Comparison of ENCODE assay signal across 8 cellular contexts in genomic region chr1:92961131-92961895, GRCh38. TPM values are rescaled to one million over a fixed set of nuclear protein-coding genes. Genes with fewer than 3 reads are reported as not detected.
DNase-seq lines count a peak whose midpoint lies in the region; ATAC-seq, FAIRE-seq and TF ChIP-seq lines count a peak whose summit lies in the region.

Gene DIPK1A (minus strand): TSS chr1:92961462. CDS start chr1:92961429, 33 bp downstream.

- no peaks in the 10 kb centered on the region for H3K36me3 ChIP-seq in liver (ENCODE audit: control insufficient read depth in 4 of 4, insufficient read depth in 3 of 4, low read depth in 1 of 4, low read length in 3 of 4)

- no peak; the same call in 2 of the 3 replicates for TF ChIP-seq CTCF in A549 (IDR thresholded peaks at IDR 0.05)
- no peak for TF ChIP-seq CTCF in coronary artery (IDR thresholded peaks at IDR 0.05)
- peak; percentile 3 for TF ChIP-seq CTCF in liver (IDR thresholded peaks at IDR 0.05; ENCODE audit: low read depth, low read length, missing input control)

- TF ChIP-seq RAD21 in A549 (conservative IDR thresholded peaks at IDR 0.05 in 1 of 2, IDR thresholded peaks at IDR 0.05 in 1 of 2): no peak
- no peak for TF ChIP-seq RAD21 in liver (IDR thresholded peaks at IDR 0.05)

- no peak for TF ChIP-seq EP300 in A549 (IDR thresholded peaks at IDR 0.05)

- H3K9ac ChIP-seq in liver (ENCODE audit: low read depth in 1 of 2, low read length in 2 of 2): peak within 1 kb of the TSS; percentile 83 to 95

- H3K27me3 ChIP-seq in liver (ENCODE audit: control insufficient read depth in 4 of 4, insufficient read depth in 4 of 4, low read length in 3 of 4): no peaks in the 10 kb centered on the region

- FAIRE-seq in A549 (lab: Jason Lieb, UNC): no peak

- CTCF ChIA-PET in A549 (lab: Yijun Ruan, JAX): interaction anchor here (0.6 to 8.8 kb wide), 23 partner anchors 9 to 566 kb away, joined by 3 to 130 read pairs (median 4); no protein-coding TSS in a partner anchor

- peak; percentile 63 for TF ChIP-seq POLR2A in A549 (IDR thresholded peaks at IDR 0.05; ENCODE audit: low read length)

- H3K4me1 ChIP-seq in A549 (peaks cover 30% of the 10 kb centered on the region), liver (ENCODE audit: control insufficient read depth in 4 of 4, insufficient read depth in 4 of 4, low read length in 3 of 4) (peaks cover 4 to 34% (median 17%) of the 10 kb centered on the region in 4 donors)

- H3K27ac ChIP-seq in A549: peak within 1 kb of the TSS; percentile 98 to 99
- H3K27ac ChIP-seq in coronary artery: peak within 1 kb of the TSS; percentile 96 to 97
- H3K27ac ChIP-seq in liver (ENCODE audit: low read depth in 1 of 2, low read length in 2 of 2): peak within 1 kb of the TSS; percentile 90 to 96

- DNase-seq in A549 (ENCODE audit: low read depth in 1 of 2, low spot score in 1 of 2) (peak; percentile 51 to 72), NCI-H345 treated with DMSO at 0.1 percent for 48 hours (lab: John Stamatoyannopoulos, UW; ENCODE audit: unreplicated experiment) (peak; percentile 65), coronary artery (ENCODE audit: low spot score) (peak; percentile 86)
- peak; percentile 76 for DNase-seq in activated CD4-positive, alpha-beta T cell treated with anti-CD3 and anti-CD28 coated beads for 48 hours
- DNase-seq in stimulated activated CD4-positive, alpha-beta T cell treated with anti-CD3 and anti-CD28 coated beads, Interleukin-4, amount 100 ng/mL, for 24 hours: peak; percentile 67

- H3K9me3 ChIP-seq in A549 (no peaks in the 10 kb centered on the region), liver (ENCODE audit: control insufficient read depth in 4 of 4, low read length in 3 of 4) (no peaks in the 10 kb centered on the region)

- H3K4me2 ChIP-seq in A549: peak within 1 kb of the TSS; percentile 88

- 7% methylated on average over 3 of the region's 103 CpGs for WGBS in A549 (ENCODE audit: missing lambda C conversion rate)
- under 1% methylated on average over 102 of the region's 103 CpGs for WGBS in liver

- ATAC-seq in A549 (peak; percentile 79 to 83), GM18519 (IDR thresholded peaks at IDR 0.05; ENCODE audit: low FRiP score, unreplicated experiment) (peak; percentile 26), HG03060 (IDR thresholded peaks at IDR 0.05; ENCODE audit: low read depth, unreplicated experiment) (peak; percentile 20)

- POLR2A ChIA-PET in A549 (lab: Yijun Ruan, JAX): interaction anchor here (0.8 to 2.7 kb wide), 10 partner anchors 10 to 886 kb away, joined by 3 to 13 read pairs (median 6); partner anchors contain the start of genes MTF2 and RPL5

- peak within 1 kb of the TSS; percentile 97 for H3K4me3 ChIP-seq in A549
- H3K4me3 ChIP-seq in coronary artery: peak within 1 kb of the TSS; percentile 95
- peak within 1 kb of the TSS; percentile 63 to 92 (median 86) for H3K4me3 ChIP-seq in liver (ENCODE audit: low read depth in 1 of 3, low read length in 3 of 3)

TF ChIP-seq in A549, 52 proteins besides CTCF, POLR2A, EP300 and RAD21:
- peak; percentile 38; the same call in 1 of the 2 replicates for TF ChIP-seq PHF8 (IDR thresholded peaks at IDR 0.05; ENCODE audit: borderline replicate concordance, low read depth)
- TF ChIP-seq SMC3 (IDR thresholded peaks at IDR 0.05): 0 out of 3 replicates have a peak, but pooled peaks have one; percentile 8
- peak; percentile 50; the same call in 1 of the 3 replicates for TF ChIP-seq BCL3 (IDR thresholded peaks at IDR 0.05)
- no peak for TF ChIP-seq TP53 (CRISPR knock-in tag; IDR thresholded peaks at IDR 0.05)

TF ChIP-seq in liver, 16 proteins besides CTCF, POLR2A, EP300 and RAD21:
- no peak for TF ChIP-seq FOXA2 (IDR thresholded peaks at IDR 0.05)
- no peak for TF ChIP-seq NR2F2 (IDR thresholded peaks at IDR 0.05)
- no peak for TF ChIP-seq GABPA (IDR thresholded peaks at IDR 0.05 in 1 of 2, conservative IDR thresholded peaks at IDR 0.05 in 1 of 2)
- no peak for TF ChIP-seq HNF4G (IDR thresholded peaks at IDR 0.05)
- no peak for TF ChIP-seq RXRA (IDR thresholded peaks at IDR 0.05)
- peak in 1 of 2 donors; percentile 34 for TF ChIP-seq EGR1 (IDR thresholded peaks at IDR 0.05; ENCODE audit: low read depth in 2 of 2)
- no peak for TF ChIP-seq TAF1 (conservative IDR thresholded peaks at IDR 0.05)

RNA-seq across cellular contexts. Expression of gene DIPK1A, which starts in this region (rescaled TPM):
- 19.1 and 21.1 TPM in 2 replicates for polyA plus RNA-seq in A549 (2011; rRNA removed)
- 3.8 and 4.0 TPM in 2 replicates for polyA plus RNA-seq in A549 (2012; cell fraction: cytosol; rRNA removed)
- polyA plus RNA-seq in A549 (2012; cell fraction: nucleus; rRNA removed): 1.2 and 1.7 TPM in 2 replicates
- 10.5 to 12.4 TPM (median 11.9 TPM) in 3 replicates for polyA plus RNA-seq in A549 (2017; fragmentation: RNase III; extraction: RNeasy Plus Mini Kit Qiagen cat#74134 plus additional on column Dnase treatment)
- polyA minus RNA-seq in A549 (2011; rRNA and poly(A)+ RNA removed): 4.2 TPM in 2 replicates
- 10 to 100 TPM in 1 of 2 donors, 1 to 10 TPM in 1; 7.9 to 11.6 TPM for total RNA-seq in liver
- 10 to 100 TPM in 1 of 2 donors, 1 to 10 TPM in 1; 9.9 to 10.4 TPM for polyA plus RNA-seq in liver

Comparison
In these comparisons a context has a peak if more than half of its experiments do, and no peak if none do; other contexts are left out.
1. Peak in every context shown above with its lines: DNase-seq, ATAC-seq, H3K4me3 ChIP-seq and H3K27ac ChIP-seq.
2. ATAC-seq: peak in every context shown above with its lines; median percentile 81 in A549; 26 in GM18519; 20 in HG03060.